In genomic region chr14:102626530-102626929, GRCh38 we compare ENCODE assay signal across 17 cellular contexts.
"Had no signal": no experiment of that assay in that cellular context is flagged by ENCODE, and none has a peak within 500 bp of the region (broad histone marks: within the 10 kb centered on the region; RNA-seq: fewer than 3 reads in every experiment).

No MANE protein-coding gene starts in this region.

- H3K4me3 Mint-ChIP-seq: activated B cell treated with CpG ODN at 0.5 μM for 24 hours; activated CD4-positive, alpha-beta T cell treated with anti-CD3 and anti-CD28 coated beads, Interleukin-2, amount 10 ng/mL, durations not matched to agents 24 days and 14 days; activated naive CD8-positive, alpha-beta T cell treated with anti-CD3 and anti-CD28 coated beads, Interleukin-2, amount 50 U/mL, for 24 hours; neural crest cell; T-helper 1 cell treated with Interleukin-12 subunit alpha and Interleukin-12 subunit beta and Interleukin-4 antibody, amounts not matched to agents 30 μg/mL and 1 μg/mL, for 36 hours had no signal

- H3K27ac Mint-ChIP-seq: activated B cell treated with CpG ODN at 0.5 μM for 24 hours; activated CD4-positive, alpha-beta T cell treated with anti-CD3 and anti-CD28 coated beads, Interleukin-2, amount 10 ng/mL, durations not matched to agents 24 days and 14 days; activated naive CD8-positive, alpha-beta T cell treated with anti-CD3 and anti-CD28 coated beads, Interleukin-2, amount 50 U/mL, for 24 hours; T-helper 1 cell treated with Interleukin-12 subunit alpha and Interleukin-12 subunit beta and Interleukin-4 antibody, amounts not matched to agents 30 μg/mL and 1 μg/mL, for 36 hours had no signal

- FAIRE-seq: astrocyte, colon, frontal cortex, keratinocyte, pancreas had no signal

- H3K27ac ChIP-seq: left ventricle myocardium inferior, pancreas, skin epidermis, uterus had no signal

- H3K36me3 ChIP-seq: left ventricle myocardium inferior, pancreas, uterus had no signal

- ATAC-seq: activated naive CD8-positive, alpha-beta T cell treated with anti-CD3 and anti-CD28 coated beads, Interleukin-2, amount 50 U/mL, for 24 hours; pancreas had no signal

- H3K27me3 ChIP-seq: pancreas, uterus had no signal

- DNase-seq: activated B cell treated with CpG ODN at 0.5 μM for 24 hours; activated CD4-positive, alpha-beta T cell treated with anti-CD3 and anti-CD28 coated beads, Interleukin-2, amount 10 ng/mL, durations not matched to agents 24 days and 14 days; activated gamma-delta T cell; activated naive CD8-positive, alpha-beta T cell treated with anti-CD3 and anti-CD28 coated beads, Interleukin-2, amount 50 U/mL, for 24 hours; left ventricle myocardium inferior; mesendoderm; pancreas; retina; stimulated activated CD4-positive, alpha-beta T cell treated with anti-CD3 and anti-CD28 coated beads, Interleukin-4, amount 100 ng/mL, for 4 hours; uterus had no signal

- H3K4me1 ChIP-seq: uterus had no signal

- H3K9me3 Mint-ChIP-seq: activated B cell treated with CpG ODN at 0.5 μM for 24 hours; activated CD4-positive, alpha-beta T cell treated with anti-CD3 and anti-CD28 coated beads, Interleukin-2, amount 10 ng/mL, durations not matched to agents 24 days and 14 days; activated naive CD8-positive, alpha-beta T cell treated with anti-CD3 and anti-CD28 coated beads, Interleukin-2, amount 50 U/mL, for 24 hours; neural crest cell; T-helper 1 cell treated with Interleukin-12 subunit alpha and Interleukin-12 subunit beta and Interleukin-4 antibody, amounts not matched to agents 30 μg/mL and 1 μg/mL, for 36 hours had no signal

- H3K27me3 Mint-ChIP-seq: activated B cell treated with CpG ODN at 0.5 μM for 24 hours; activated CD4-positive, alpha-beta T cell treated with anti-CD3 and anti-CD28 coated beads, Interleukin-2, amount 10 ng/mL, durations not matched to agents 24 days and 14 days; activated naive CD8-positive, alpha-beta T cell treated with anti-CD3 and anti-CD28 coated beads, Interleukin-2, amount 50 U/mL, for 24 hours had no signal

- H3K4me3 ChIP-seq: left ventricle myocardium inferior, pancreas, skin epidermis, uterus had no signal

- H3K9me3 ChIP-seq: left ventricle myocardium inferior, pancreas, uterus had no signal
